In genomic region chr2:61855178-61855523, GRCh38 we compare ENCODE assay signal across 8 cellular contexts. TPM values are rescaled to one million over a fixed set of nuclear protein-coding genes. Genes with fewer than 3 reads are reported as not detected.
DNase-seq lines count a peak whose midpoint lies in the region; ATAC-seq and TF ChIP-seq lines count a peak whose summit lies in the region.

No MANE protein-coding gene starts in this region.

- intact Hi-C loops in ovary (cut with DNase I), result no loop called here

- no peak for TF ChIP-seq EP300 in ovary (IDR thresholded peaks at IDR 0.05)

- H3K27me3 ChIP-seq in SJSA1 (replicated peaks) (no peaks in the 10 kb centered on the region), ovary (no peaks in the 10 kb centered on the region)

- DNase-seq in A172 (ENCODE audit: low spot score), result peak; percentile 52
- peak; percentile 13 for DNase-seq in GM03348 (ENCODE audit: low spot score)
- DNase-seq in SJSA1 (ENCODE audit: low read depth in 1 of 2, low spot score in 2 of 2), result no peak
- DNase-seq in fibroblast of peridontal ligament (ENCODE audit: extremely low read depth), result peak; percentile 10
- peak; percentile 12 to 48 (median 31) for DNase-seq in ovary
- DNase-seq in stimulated activated CD8-positive, alpha-beta memory T cell treated with anti-CD3 and anti-CD28 coated beads, Interleukin-4, amount 100 ng/mL, for 48 hours, result no peak
- no peak for DNase-seq in midbrain (lab: John Stamatoyannopoulos, UW)

- no peak for ATAC-seq in HG02571 (IDR thresholded peaks at IDR 0.05; ENCODE audit: unreplicated experiment)

- peaks cover 9% of the 10 kb centered on the region for H3K4me1 ChIP-seq in SJSA1 (replicated peaks)
- H3K4me1 ChIP-seq in ovary (ENCODE audit: insufficient read depth), result no peaks in the 10 kb centered on the region

- no peak overlapping the region for H3K27ac ChIP-seq in SJSA1
- peak overlapping the region; percentile 69 to 89 for H3K27ac ChIP-seq in ovary

- WGBS in ovary, 3 donors, result 13 to 18% (median 16%) methylated on average over 9 of the region's 9 CpGs

- no peak for TF ChIP-seq POLR2A in ovary (IDR thresholded peaks at IDR 0.05)

- H3K4me3 ChIP-seq in SJSA1 (peak overlapping the region; percentile 70), ovary (peak overlapping the region; percentile 82)

- no peak for TF ChIP-seq CTCF in ovary (IDR thresholded peaks at IDR 0.05)

- H3K9me3 ChIP-seq in SJSA1 (replicated peaks) (no peaks in the 10 kb centered on the region), ovary (no peaks in the 10 kb centered on the region)

- H3K36me3 ChIP-seq in SJSA1 (no peaks in the 10 kb centered on the region), ovary (no peaks in the 10 kb centered on the region)

RNA-seq across cellular contexts. Expression of gene FAM161A, which starts 1.3 kb away (rescaled TPM):
- 4.0 and 4.5 TPM in 2 replicates for total RNA-seq in A172 (2014; rRNA removed; shearing (Covaris generic))
- 1.3 and 2.5 TPM in 2 replicates for total RNA-seq in SJSA1 (2014; rRNA removed; shearing (Covaris generic))
- 1 to 10 TPM; 4.9 to 9.4 (median 7.2) TPM for total RNA-seq in ovary
- 1 to 10 TPM; 5.6 to 6.1 TPM for polyA plus RNA-seq in ovary

RNA-seq across cellular contexts. Expression of gene CCT4, which starts 33.3 kb away (rescaled TPM):
- 402 and 428 TPM in 2 replicates for total RNA-seq in A172 (2014; rRNA removed; shearing (Covaris generic))
- 247 and 253 TPM in 2 replicates for total RNA-seq in SJSA1 (2014; rRNA removed; shearing (Covaris generic))
- total RNA-seq in ovary, result 100 to 1,000 TPM in 6 of 7 donors, 10 to 100 TPM in 1; 99.7 to 200 (median 144) TPM
- 100 to 1,000 TPM; 113 to 165 TPM for polyA plus RNA-seq in ovary

RNA-seq across cellular contexts. Expression of gene COMMD1, which starts 50.3 kb away (rescaled TPM):
- 45.9 and 50.7 TPM in 2 replicates for total RNA-seq in A172 (2014; rRNA removed; shearing (Covaris generic))
- 62.2 and 76.8 TPM in 2 replicates for total RNA-seq in SJSA1 (2014; rRNA removed; shearing (Covaris generic))
- 10 to 100 TPM; 25.4 to 48.8 (median 30.3) TPM for total RNA-seq in ovary
- polyA plus RNA-seq in ovary, result 10 to 100 TPM; 33.3 to 44.9 TPM

Comparison
In these comparisons a context has a peak if more than half of its experiments do, and no peak if none do; other contexts are left out.
1. DNase-seq: peak in A172 (single experiment), GM03348 (single experiment), fibroblast of peridontal ligament (single experiment) and ovary (5 of 5); none in SJSA1 (0 of 2), stimulated activated CD8-positive, alpha-beta memory T cell treated with anti-CD3 and anti-CD28 coated beads, Interleukin-4, amount 100 ng/mL, for 48 hours (single experiment) and midbrain (single experiment).